In the genomic region with DNA sequence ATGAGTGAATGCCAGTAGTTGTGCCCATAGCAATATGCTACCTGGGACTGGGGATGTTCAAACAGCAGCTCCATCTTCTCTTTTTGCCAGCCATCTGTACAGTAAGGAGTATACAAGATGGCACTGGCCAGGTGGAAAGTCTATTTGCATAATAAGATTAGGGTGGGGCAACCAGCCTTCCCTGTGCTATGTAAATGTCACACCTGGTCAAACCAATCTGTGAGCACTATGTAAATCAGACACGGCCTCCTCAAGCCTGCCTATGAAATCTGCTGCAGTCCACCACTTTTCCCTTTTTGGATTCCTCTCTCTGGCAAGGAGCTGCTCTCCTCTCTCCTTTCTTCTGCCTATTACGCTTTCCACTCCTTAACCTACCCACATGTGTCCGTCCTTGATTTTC, we compare ENCODE assay signal across 32 cellular contexts. TPM values are rescaled to one million over a fixed set of nuclear protein-coding genes. Genes with fewer than 3 reads are reported as not detected.
DNase-seq lines count a peak whose midpoint lies in the region; ATAC-seq and TF ChIP-seq lines count a peak whose summit lies in the region.
"Had no signal": no experiment of that assay in that cellular context is flagged by ENCODE, and none has a peak within 500 bp of the region (broad histone marks: within the 10 kb centered on the region; RNA-seq: fewer than 3 reads in every experiment).

No MANE protein-coding gene starts in this region.

- DNase-seq in Caki2 (ENCODE audit: low read depth): peak; percentile 25
- DNase-seq in NCI-H1048 (lab: John Stamatoyannopoulos, UW): peak; percentile 11
- peak; percentile 25 for DNase-seq in NCI-H510A treated with DMSO at 0.1 percent for 48 hours (lab: John Stamatoyannopoulos, UW)
- DNase-seq in WERI-Rb-1: peak; percentile 14
- no peak for DNase-seq in T-cell
- no peak for DNase-seq in AG08396 (ENCODE audit: low spot score)
- DNase-seq in ovary: no peak
- DNase-seq: activated CD4-positive, alpha-beta memory T cell treated with anti-CD3 and anti-CD28 coated beads, Interleukin-2, amount 10 ng/mL, durations not matched to agents 7 days and 5 days; activated CD4-positive, alpha-beta T cell treated with anti-CD3 and anti-CD28 coated beads for 1 hour; activated CD8-positive, alpha-beta memory T cell treated with anti-CD3 and anti-CD28 coated beads, Interleukin-2, amount 50 U/mL, for 48 hours; activated naive CD4-positive, alpha-beta T cell treated with anti-CD3 and anti-CD28 coated beads, Interleukin-2, amount 10 ng/mL, durations not matched to agents 7 days and 5 days; adrenal gland; body of pancreas; effector memory CD8-positive, alpha-beta T cell; GM23248; islet precursor cell; left lung; NCI-H1092; OCI-M1; stimulated activated naive CD4-positive, alpha-beta T cell treated with Interleukin-2 at 50 U/mL for 16 hours; upper lobe of right lung had no signal

- H3K27me3 ChIP-seq in WERI-Rb-1 (ENCODE audit: insufficient read depth, low read depth, severe bottlenecking): no peaks in the 10 kb centered on the region
- no peaks in the 10 kb centered on the region for H3K27me3 ChIP-seq in ovary
- H3K27me3 ChIP-seq: adrenal gland, BLaER1, body of pancreas, left lung, SJSA1, upper lobe of right lung had no signal

- 96 to 100% (median 98%) methylated on average over 3 of the region's 3 CpGs for WGBS in ovary, 3 donors

- no peak for ATAC-seq in T-cell (replicated peaks in 1 of 4)
- ATAC-seq in HG02840 (IDR thresholded peaks at IDR 0.05; ENCODE audit: low FRiP score, unreplicated experiment): no peak
- ATAC-seq: body of pancreas; effector memory CD8-positive, alpha-beta T cell; left lung; upper lobe of right lung had no signal

- POLR2A ChIA-PET in T-cell (lab: Charles Lee): no interaction called here

- no peaks in the 10 kb centered on the region for H3K9me3 Mint-ChIP-seq in T-cell
- H3K9me3 Mint-ChIP-seq: activated CD4-positive, alpha-beta memory T cell treated with anti-CD3 and anti-CD28 coated beads, Interleukin-2, amount 10 ng/mL, durations not matched to agents 7 days and 5 days; activated naive CD4-positive, alpha-beta T cell treated with anti-CD3 and anti-CD28 coated beads, Interleukin-2, amount 10 ng/mL, durations not matched to agents 7 days and 5 days; central memory CD8-positive, alpha-beta T cell; effector memory CD8-positive, alpha-beta T cell; memory B cell had no signal

- H3K4me1 Mint-ChIP-seq in T-cell: no peaks in the 10 kb centered on the region
- H3K4me1 Mint-ChIP-seq: activated CD4-positive, alpha-beta memory T cell treated with anti-CD3 and anti-CD28 coated beads, Interleukin-2, amount 10 ng/mL, durations not matched to agents 7 days and 5 days; activated naive CD4-positive, alpha-beta T cell treated with anti-CD3 and anti-CD28 coated beads, Interleukin-2, amount 10 ng/mL, durations not matched to agents 7 days and 5 days; central memory CD8-positive, alpha-beta T cell; IgD-negative memory B cell; memory B cell had no signal

- no peak overlapping the region for H3K4me3 ChIP-seq in WERI-Rb-1 (ENCODE audit: low read depth, low read length)
- H3K4me3 ChIP-seq in ovary: no peak overlapping the region
- H3K4me3 ChIP-seq: adrenal gland, BLaER1, body of pancreas, GM23248, left lung, SJSA1, skin epidermis, upper lobe of right lung had no signal

- H3K9me3 ChIP-seq in WERI-Rb-1 (ENCODE audit: severe bottlenecking) (no peaks in the 10 kb centered on the region), ovary (no peaks in the 10 kb centered on the region)
- H3K9me3 ChIP-seq: adrenal gland, BLaER1, body of pancreas, left lung, SJSA1, upper lobe of right lung had no signal

- no peaks in the 10 kb centered on the region for H3K27me3 Mint-ChIP-seq in T-cell
- H3K27me3 Mint-ChIP-seq: activated CD4-positive, alpha-beta memory T cell treated with anti-CD3 and anti-CD28 coated beads, Interleukin-2, amount 10 ng/mL, durations not matched to agents 7 days and 5 days; activated naive CD4-positive, alpha-beta T cell treated with anti-CD3 and anti-CD28 coated beads, Interleukin-2, amount 10 ng/mL, durations not matched to agents 7 days and 5 days; central memory CD8-positive, alpha-beta T cell; effector memory CD8-positive, alpha-beta T cell; IgD-negative memory B cell; memory B cell had no signal

- in situ Hi-C loops in Caki2 (cut with HindIII; ENCODE audit: low pct_unique_long_range_greater_than_20kb, low sequenced_read_pairs): no loop called here

- H3K36me3 Mint-ChIP-seq in T-cell: peaks cover 52% of the 10 kb centered on the region

- H3K36me3 ChIP-seq in WERI-Rb-1 (no peaks in the 10 kb centered on the region), ovary (no peaks in the 10 kb centered on the region)
- H3K36me3 ChIP-seq: adrenal gland, SJSA1 had no signal

- no peak for TF ChIP-seq EP300 in ovary (IDR thresholded peaks at IDR 0.05)

- no peak for TF ChIP-seq POLR2A in ovary (IDR thresholded peaks at IDR 0.05)

- H3K4me1 ChIP-seq in ovary (ENCODE audit: insufficient read depth): no peaks in the 10 kb centered on the region
- H3K4me1 ChIP-seq: BLaER1, body of pancreas, left lung, parathyroid adenoma, SJSA1, upper lobe of right lung had no signal

- no peak for TF ChIP-seq CTCF in WERI-Rb-1 (IDR thresholded peaks at IDR 0.05; ENCODE audit: low read depth, low read length)
- no peak for TF ChIP-seq CTCF in ovary (IDR thresholded peaks at IDR 0.05)

- H3K4me3 Mint-ChIP-seq in T-cell: no peak overlapping the region
- H3K4me3 Mint-ChIP-seq: activated CD4-positive, alpha-beta memory T cell treated with anti-CD3 and anti-CD28 coated beads, Interleukin-2, amount 10 ng/mL, durations not matched to agents 7 days and 5 days; activated naive CD4-positive, alpha-beta T cell treated with anti-CD3 and anti-CD28 coated beads, Interleukin-2, amount 10 ng/mL, durations not matched to agents 7 days and 5 days; central memory CD8-positive, alpha-beta T cell; effector memory CD8-positive, alpha-beta T cell; IgD-negative memory B cell; memory B cell had no signal

- no peak overlapping the region for H3K27ac Mint-ChIP-seq in T-cell
- H3K27ac Mint-ChIP-seq: activated CD4-positive, alpha-beta memory T cell treated with anti-CD3 and anti-CD28 coated beads, Interleukin-2, amount 10 ng/mL, durations not matched to agents 7 days and 5 days; activated naive CD4-positive, alpha-beta T cell treated with anti-CD3 and anti-CD28 coated beads, Interleukin-2, amount 10 ng/mL, durations not matched to agents 7 days and 5 days; effector memory CD8-positive, alpha-beta T cell; IgD-negative memory B cell; memory B cell had no signal

- H3K27ac ChIP-seq in WERI-Rb-1 (no peak overlapping the region), ovary (no peak overlapping the region)
- H3K27ac ChIP-seq: adrenal gland, BLaER1, body of pancreas, GM23248, left lung, parathyroid adenoma, RWPE1, SJSA1, skin epidermis, upper lobe of right lung had no signal

- CTCF ChIA-PET in T-cell (lab: Charles Lee): no interaction called here

- intact Hi-C loops in ovary (cut with DNase I): no loop called here

RNA-seq across cellular contexts. Expression of a gene that starts 53.0 kb away (rescaled TPM):
- 0.61 and 3.8 TPM in 2 replicates for total RNA-seq in Caki2 (2014; rRNA removed; shearing (Covaris generic); ENCODE audit: low replicate concordance)
- total RNA-seq in T-cell (under 1 TPM in 3 of 5 donors, not detected in 2; 0.13 to 0.35 (median 0.33) TPM), ovary (under 1 TPM in 5 of 7 donors, not detected in 2; 0.15 to 0.43 (median 0.32) TPM)
- polyA plus RNA-seq in ovary: under 1 TPM; 0.27 to 0.34 TPM
- total RNA-seq: HT-29, SJSA1 had no signal
- polyA plus RNA-seq: AG04450, IgD-negative memory B cell had no signal

Comparison
In these comparisons a context has a peak if more than half of its experiments do, and no peak if none do; other contexts are left out.
1. DNase-seq: peak in Caki2 (single experiment), NCI-H1048 (single experiment), NCI-H510A treated with DMSO at 0.1 percent for 48 hours (single experiment) and WERI-Rb-1 (single experiment); none in T-cell (0 of 34), AG08396 (single experiment) and ovary (0 of 5).